Comparison of ENCODE assay signal across 8 cellular contexts in the genomic region with DNA sequence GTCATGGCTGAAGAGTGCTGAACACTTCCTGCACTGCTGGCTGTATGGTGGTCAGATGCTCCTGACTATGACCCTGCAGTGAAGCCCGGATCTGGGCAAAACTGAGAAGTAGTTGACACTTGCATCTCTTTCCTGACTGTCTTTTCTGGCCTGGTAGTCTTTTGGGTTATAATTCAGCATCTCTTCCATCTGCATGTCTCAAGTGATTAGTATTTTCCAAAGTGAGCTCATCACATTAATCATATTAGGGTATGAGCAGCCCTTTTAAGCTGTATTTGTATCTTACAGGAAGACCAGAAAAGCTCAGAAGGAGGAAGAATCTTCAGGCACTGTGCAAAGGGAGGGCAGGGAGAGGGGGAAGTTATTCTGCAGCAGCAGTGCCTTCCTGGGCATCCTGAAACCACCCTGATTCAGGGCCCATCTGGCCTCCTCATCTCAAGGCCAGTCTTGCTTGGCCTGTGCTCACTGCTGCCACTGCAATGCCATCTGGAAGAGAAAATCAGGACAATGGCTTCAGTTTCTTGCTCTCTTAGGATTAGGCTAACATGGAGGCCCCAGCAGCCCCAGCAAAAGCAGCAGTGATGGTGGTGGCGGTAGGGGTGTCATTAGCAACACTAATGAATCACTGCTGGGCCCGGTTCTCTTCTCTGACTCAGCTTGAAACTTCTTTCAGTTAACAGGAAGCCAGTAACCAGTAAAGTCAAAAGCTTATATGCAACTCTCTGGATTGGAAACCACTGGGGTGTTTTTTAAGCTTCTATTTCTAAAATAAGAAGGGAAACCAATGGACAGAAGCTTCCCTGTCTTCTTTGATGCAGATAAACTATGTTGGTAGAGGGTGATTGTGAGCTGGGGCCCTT.
DNase-seq lines count a peak whose midpoint lies in the region; ATAC-seq and TF ChIP-seq lines count a peak whose summit lies in the region.

No MANE protein-coding gene starts in this region.

- intact Hi-C loops in spleen (cut with DNase I; ENCODE audit: low total_unique reads), result no loop called here

- no peaks in the 10 kb centered on the region for H4K20me1 ChIP-seq in hepatocyte (ENCODE audit: insufficient read depth, poor library complexity, severe bottlenecking)

- no peaks in the 10 kb centered on the region for H3K9me2 ChIP-seq in hepatocyte (replicated peaks; ENCODE audit: insufficient read depth)

- no peaks in the 10 kb centered on the region for H3K9me3 ChIP-seq in hepatocyte (ENCODE audit: low read depth)
- peaks cover 0 to 7% (median 3%) of the 10 kb centered on the region in 8 donors for H3K9me3 ChIP-seq in spleen

- H3K79me2 ChIP-seq in hepatocyte, result no peaks in the 10 kb centered on the region

- H3K4me1 Mint-ChIP-seq in activated naive CD8-positive, alpha-beta T cell treated with anti-CD3 and anti-CD28 coated beads, Interleukin-2, amount 10 ng/mL, durations not matched to agents 7 days and 5 days, result peaks cover 43% of the 10 kb centered on the region

- H3K4me3 Mint-ChIP-seq in activated naive CD8-positive, alpha-beta T cell treated with anti-CD3 and anti-CD28 coated beads, Interleukin-2, amount 10 ng/mL, durations not matched to agents 7 days and 5 days, result peak overlapping the region; percentile 69

- H3K4me3 ChIP-seq in hepatocyte, result no peak overlapping the region
- H3K4me3 ChIP-seq in spleen, result no peak overlapping the region

- H3K36me3 Mint-ChIP-seq in activated naive CD8-positive, alpha-beta T cell treated with anti-CD3 and anti-CD28 coated beads, Interleukin-2, amount 10 ng/mL, durations not matched to agents 7 days and 5 days, result peaks cover 9% of the 10 kb centered on the region

- no peak overlapping the region for H3K4me2 ChIP-seq in hepatocyte

- ATAC-seq in GM19023 (IDR thresholded peaks at IDR 0.05; ENCODE audit: unreplicated experiment), result peak; percentile 95
- peak; percentile 94 for ATAC-seq in HG03135 (IDR thresholded peaks at IDR 0.05; ENCODE audit: unreplicated experiment)
- peak; percentile 96 for ATAC-seq in activated naive CD8-positive, alpha-beta T cell treated with anti-CD3 and anti-CD28 coated beads, Interleukin-2, amount 10 ng/mL, durations not matched to agents 7 days and 5 days (ENCODE audit: low read depth)

- no peak for TF ChIP-seq POLR2A in spleen (IDR thresholded peaks at IDR 0.05)

- TF ChIP-seq CTCF in RWPE1 (conservative IDR thresholded peaks at IDR 0.05; ENCODE audit: low read depth) (no peak), hepatocyte (IDR thresholded peaks at IDR 0.05; ENCODE audit: poor library complexity) (no peak), spleen (IDR thresholded peaks at IDR 0.05 in 8 of 11, conservative IDR thresholded peaks at IDR 0.05 in 3 of 11) (no peak)

- 51% methylated on average over 3 of the region's 3 CpGs for WGBS in hepatocyte (ENCODE audit: low lambda C conversion rate, missing lambda C conversion rate)
- WGBS in spleen, 5 donors, result 8 to 17% (median 12%) methylated on average over 3 of the region's 3 CpGs

- H3K27ac Mint-ChIP-seq in activated naive CD8-positive, alpha-beta T cell treated with anti-CD3 and anti-CD28 coated beads, Interleukin-2, amount 10 ng/mL, durations not matched to agents 7 days and 5 days, result peak overlapping the region; percentile 91

- H3K27me3 Mint-ChIP-seq in activated naive CD8-positive, alpha-beta T cell treated with anti-CD3 and anti-CD28 coated beads, Interleukin-2, amount 10 ng/mL, durations not matched to agents 7 days and 5 days, result no peaks in the 10 kb centered on the region

- peak overlapping the region; percentile 39 for H2AFZ ChIP-seq in hepatocyte

- DNase-seq in AG08395 (ENCODE audit: low spot score), result peak; percentile 90
- peak; percentile 90 for DNase-seq in RWPE1 (ENCODE audit: low spot score)
- DNase-seq in activated naive CD8-positive, alpha-beta T cell treated with anti-CD3 and anti-CD28 coated beads, Interleukin-2, amount 10 ng/mL, durations not matched to agents 7 days and 5 days, result peak; percentile 62
- DNase-seq in hepatocyte (ENCODE audit: low spot score), result peak; percentile 44
- DNase-seq in spleen, result no peak
- DNase-seq in DMS79 treated with DMSO at 0.1 percent for 48 hours (lab: John Stamatoyannopoulos, UW), result no peak

- no peaks in the 10 kb centered on the region for H3K36me3 ChIP-seq in hepatocyte (replicated peaks; ENCODE audit: insufficient read depth, low read depth)
- no peaks in the 10 kb centered on the region for H3K36me3 ChIP-seq in spleen

- peaks cover 3% of the 10 kb centered on the region for H3K9me3 Mint-ChIP-seq in activated naive CD8-positive, alpha-beta T cell treated with anti-CD3 and anti-CD28 coated beads, Interleukin-2, amount 10 ng/mL, durations not matched to agents 7 days and 5 days

- H3K4me1 ChIP-seq in hepatocyte (ENCODE audit: insufficient read depth), result peaks cover 17% of the 10 kb centered on the region
- H3K4me1 ChIP-seq in spleen, result peaks cover 13 to 35% (median 27%) of the 10 kb centered on the region in 6 donors

- CTCF ChIA-PET in RWPE1 (lab: Yijun Ruan, JAX), result interaction anchor here (0.6 to 1.1 kb wide), 5 partner anchors 14 to 951 kb away, joined by 3 to 10 read pairs (median 3); no protein-coding TSS in a partner anchor

- H3K27me3 ChIP-seq in hepatocyte (no peaks in the 10 kb centered on the region), spleen (replicated peaks in 1 of 7) (no peaks in the 10 kb centered on the region)

- H3K27ac ChIP-seq in RWPE1 (peak overlapping the region; percentile 99), hepatocyte (peak overlapping the region; percentile 72), spleen (peak overlapping the region; percentile 42 to 81 (median 58))

- POLR2A ChIA-PET in RWPE1 (lab: Yijun Ruan, JAX; ENCODE audit: low non-redundant PET), result interaction anchor here (1.2 kb wide), 1 partner anchor 62 kb away, joined by 3 read pairs; no protein-coding TSS in a partner anchor
- POLR2A ChIA-PET in activated naive CD8-positive, alpha-beta T cell treated with anti-CD3 and anti-CD28 coated beads, Interleukin-2, amount 10 ng/mL, durations not matched to agents 7 days and 5 days (lab: Charles Lee), result interaction anchor here (0.5 to 1.4 kb wide), 7 partner anchors 11 to 384 kb away, joined by 3 to 4 read pairs (median 3); a partner anchor contains a TSS

Comparison
In these comparisons a context has a peak if more than half of its experiments do, and no peak if none do; other contexts are left out.
1. DNase-seq: peak in AG08395 (single experiment), RWPE1 (single experiment), activated naive CD8-positive, alpha-beta T cell treated with anti-CD3 and anti-CD28 coated beads, Interleukin-2, amount 10 ng/mL, durations not matched to agents 7 days and 5 days (single experiment) and hepatocyte (single experiment); none in spleen (single experiment) and DMS79 treated with DMSO at 0.1 percent for 48 hours (single experiment).
2. Peak in every context shown above with its lines, with median percentiles within 50 percentile points of each other: ATAC-seq and H3K27ac ChIP-seq.